Comparison of ENCODE assay signal across 8 cellular contexts in genomic region chr5:43312699-43313034, GRCh38. TPM values are rescaled to one million over a fixed set of nuclear protein-coding genes. Genes with fewer than 3 reads are reported as not detected.
DNase-seq lines count a peak whose midpoint lies in the region; ATAC-seq lines count a peak whose summit lies in the region.

No MANE protein-coding gene starts in this region.

- H3K36me3 ChIP-seq in CD4-positive, alpha-beta memory T cell (ENCODE audit: insufficient read depth, low read length): no peaks in the 10 kb centered on the region
- H3K36me3 ChIP-seq in HUES48 (ENCODE audit: control insufficient read depth, insufficient read depth, low read length): peaks cover 25% of the 10 kb centered on the region
- peaks cover 24% of the 10 kb centered on the region for H3K36me3 ChIP-seq in iPS-18a (ENCODE audit: control insufficient read depth, low read depth, low read length)
- no peaks in the 10 kb centered on the region for H3K36me3 ChIP-seq in subcutaneous abdominal adipose tissue (ENCODE audit: control insufficient read depth in 5 of 5, insufficient read depth in 5 of 5, low read length in 5 of 5)

- H3K4me3 Mint-ChIP-seq in CD4-positive, alpha-beta memory T cell: peak overlapping the region; percentile 95 to 99 (median 98)
- H3K4me3 Mint-ChIP-seq in activated CD8-positive, alpha-beta T cell treated with anti-CD3 and anti-CD28 coated beads, Interleukin-2, amount 10 ng/mL, durations not matched to agents 7 days and 5 days: peak overlapping the region; percentile 96

- CTCF ChIA-PET in CD4-positive, alpha-beta memory T cell (lab: Charles Lee; ENCODE audit: partially characterized antibody): interaction anchor here (0.5 to 4.3 kb wide), 15 partner anchors 8 to 434 kb away, joined by 3 to 40 read pairs (median 6); partner anchors contain the start of genes TMEM267 and ZNF131
- CTCF ChIA-PET in activated CD8-positive, alpha-beta T cell treated with anti-CD3 and anti-CD28 coated beads, Interleukin-2, amount 10 ng/mL, durations not matched to agents 7 days and 5 days (lab: Charles Lee): interaction anchor here (0.7 to 4.2 kb wide), 15 partner anchors 9 to 404 kb away, joined by 3 to 24 read pairs (median 6); partner anchors contain the start of genes TMEM267 and ZNF131

- intact Hi-C loops in CD4-positive, alpha-beta memory T cell (cut with micrococcal nuclease): loop anchor here (1.0 to 5.0 kb wide), 15 partner anchors 76 to 1496 kb away; partner anchors contain the start of genes C5orf34, FBXO4, MRPS30 and NNT

- H3K36me3 Mint-ChIP-seq in CD4-positive, alpha-beta memory T cell: peaks cover 0 to 5% of the 10 kb centered on the region in 2 donors
- peaks cover 26% of the 10 kb centered on the region for H3K36me3 Mint-ChIP-seq in activated CD8-positive, alpha-beta T cell treated with anti-CD3 and anti-CD28 coated beads, Interleukin-2, amount 10 ng/mL, durations not matched to agents 7 days and 5 days (ENCODE audit: low read depth)

- H3K27me3 Mint-ChIP-seq in CD4-positive, alpha-beta memory T cell: no peaks in the 10 kb centered on the region
- no peaks in the 10 kb centered on the region for H3K27me3 Mint-ChIP-seq in activated CD8-positive, alpha-beta T cell treated with anti-CD3 and anti-CD28 coated beads, Interleukin-2, amount 10 ng/mL, durations not matched to agents 7 days and 5 days (ENCODE audit: low read depth)

- H3K9me3 ChIP-seq in CD4-positive, alpha-beta memory T cell (ENCODE audit: control insufficient read depth in 1 of 2, low read length in 2 of 2): no peaks in the 10 kb centered on the region
- H3K9me3 ChIP-seq in HUES48 (ENCODE audit: control insufficient read depth, insufficient read depth, low read length): no peaks in the 10 kb centered on the region
- H3K9me3 ChIP-seq in iPS-18a (ENCODE audit: control insufficient read depth, low read depth, low read length): no peaks in the 10 kb centered on the region
- no peaks in the 10 kb centered on the region for H3K9me3 ChIP-seq in subcutaneous abdominal adipose tissue (ENCODE audit: control insufficient read depth in 5 of 5, low read length in 5 of 5)

- H3K4me1 ChIP-seq in CD4-positive, alpha-beta memory T cell (ENCODE audit: insufficient read depth, low read length): peaks cover 21% of the 10 kb centered on the region
- H3K4me1 ChIP-seq in HUES48 (ENCODE audit: control insufficient read depth, insufficient read depth, low read length) (peaks cover 34% of the 10 kb centered on the region), iPS-18a (ENCODE audit: control insufficient read depth, low read depth, low read length) (peaks cover 40% of the 10 kb centered on the region), subcutaneous abdominal adipose tissue (ENCODE audit: control insufficient read depth in 5 of 5, insufficient read depth in 5 of 5, low read length in 5 of 5) (peaks cover 8 to 57% (median 34%) of the 10 kb centered on the region in 5 donors)

- H3K27ac ChIP-seq in CD4-positive, alpha-beta memory T cell (ENCODE audit: low read depth, low read length): peak overlapping the region; percentile 95
- H3K27ac ChIP-seq in HUES48 (ENCODE audit: low read depth, low read length) (peak overlapping the region; percentile 95), iPS-18a (ENCODE audit: low read length) (peak overlapping the region; percentile 48), subcutaneous abdominal adipose tissue (ENCODE audit: low read depth, low read length) (peak overlapping the region; percentile 90)

- peak overlapping the region; percentile 78 to 99 (median 98) for H3K27ac Mint-ChIP-seq in CD4-positive, alpha-beta memory T cell
- H3K27ac Mint-ChIP-seq in activated CD8-positive, alpha-beta T cell treated with anti-CD3 and anti-CD28 coated beads, Interleukin-2, amount 10 ng/mL, durations not matched to agents 7 days and 5 days: peak overlapping the region; percentile 95

- in situ Hi-C loops in ACHN (cut with HindIII; ENCODE audit: low pct_ligation_motif_present, low pct_unique_long_range_greater_than_20kb, low sequenced_read_pairs): no loop called here

- H3K9me3 Mint-ChIP-seq in CD4-positive, alpha-beta memory T cell: no peaks in the 10 kb centered on the region
- H3K9me3 Mint-ChIP-seq in activated CD8-positive, alpha-beta T cell treated with anti-CD3 and anti-CD28 coated beads, Interleukin-2, amount 10 ng/mL, durations not matched to agents 7 days and 5 days (ENCODE audit: insufficient read depth): no peaks in the 10 kb centered on the region

- H3K9ac ChIP-seq in HUES48 (ENCODE audit: low read depth, low read length) (peak overlapping the region; percentile 74; the same call in 1 of the 2 replicates), iPS-18a (ENCODE audit: low read length) (peak overlapping the region; percentile 84), subcutaneous abdominal adipose tissue (ENCODE audit: low read length in 5 of 5) (peak overlapping the region; percentile 88 to 96 (median 93))

- ATAC-seq in GM21367 (IDR thresholded peaks at IDR 0.05; ENCODE audit: unreplicated experiment): peak; percentile 11
- peak; percentile 7 for ATAC-seq in activated CD8-positive, alpha-beta T cell treated with anti-CD3 and anti-CD28 coated beads, Interleukin-2, amount 10 ng/mL, durations not matched to agents 7 days and 5 days

- DNase-seq in CD4-positive, alpha-beta memory T cell: no peak
- no peak for DNase-seq in activated CD8-positive, alpha-beta T cell treated with anti-CD3 and anti-CD28 coated beads, Interleukin-2, amount 10 ng/mL, durations not matched to agents 7 days and 5 days
- DNase-seq in ACHN (no peak), NCI-H526 treated with DMSO at 0.1 percent for 48 hours (lab: John Stamatoyannopoulos, UW) (no peak)

- H3K27me3 ChIP-seq in CD4-positive, alpha-beta memory T cell (ENCODE audit: insufficient read depth, low read length): no peaks in the 10 kb centered on the region
- H3K27me3 ChIP-seq in HUES48 (ENCODE audit: control insufficient read depth, insufficient read depth, low read length) (no peaks in the 10 kb centered on the region), iPS-18a (ENCODE audit: control insufficient read depth, insufficient read depth, low read length) (no peaks in the 10 kb centered on the region), subcutaneous abdominal adipose tissue (ENCODE audit: control insufficient read depth in 5 of 5, insufficient read depth in 4 of 5, low read length in 5 of 5) (no peaks in the 10 kb centered on the region)

- POLR2A ChIA-PET in CD4-positive, alpha-beta memory T cell (lab: Charles Lee; ENCODE audit: partially characterized antibody): interaction anchor here (0.7 to 4.0 kb wide), 28 partner anchors 9 to 594 kb away, joined by 3 to 107 read pairs (median 6); partner anchors contain the start of genes C5orf34, NNT, TMEM267 and ZNF131
- POLR2A ChIA-PET in activated CD8-positive, alpha-beta T cell treated with anti-CD3 and anti-CD28 coated beads, Interleukin-2, amount 10 ng/mL, durations not matched to agents 7 days and 5 days (lab: Charles Lee): interaction anchor here (0.5 to 4.0 kb wide), 23 partner anchors 11 to 1409 kb away, joined by 3 to 54 read pairs (median 4); partner anchors contain the start of genes C5orf34, NNT, RIMOC1 and TMEM267

- peaks cover 19 to 39% (median 26%) of the 10 kb centered on the region in 4 donors for H3K4me1 Mint-ChIP-seq in CD4-positive, alpha-beta memory T cell
- H3K4me1 Mint-ChIP-seq in activated CD8-positive, alpha-beta T cell treated with anti-CD3 and anti-CD28 coated beads, Interleukin-2, amount 10 ng/mL, durations not matched to agents 7 days and 5 days (ENCODE audit: low read depth): peaks cover 68% of the 10 kb centered on the region

- peak overlapping the region; percentile 59 to 96 for H3K4me3 ChIP-seq in CD4-positive, alpha-beta memory T cell (ENCODE audit: low read length in 2 of 2)
- H3K4me3 ChIP-seq in HUES48 (ENCODE audit: low read depth, low read length) (peak overlapping the region; percentile 84), iPS-18a (ENCODE audit: low read length) (peak overlapping the region; percentile 99), subcutaneous abdominal adipose tissue (ENCODE audit: low read depth in 1 of 5, low read length in 5 of 5) (peak overlapping the region; percentile 94 to 100 (median 95))

RNA-seq across cellular contexts. Expression of gene HMGCS1, which starts 0.5 kb away (rescaled TPM):
- 10 to 100 TPM; 27.7 to 35.7 TPM for total RNA-seq in CD4-positive, alpha-beta memory T cell
- 1 to 10 TPM; 3.3 to 6.8 TPM for polyA plus RNA-seq in CD4-positive, alpha-beta memory T cell
- 10 to 100 TPM; 82.4 to 90.6 TPM for total RNA-seq in activated CD8-positive, alpha-beta T cell treated with anti-CD3 and anti-CD28 coated beads, Interleukin-2, amount 10 ng/mL, durations not matched to agents 7 days and 5 days
